In genomic region chr11:115087791-115088190, GRCh38 we compare ENCODE assay signal across 18 cellular contexts.
"Had no signal": no experiment of that assay in that cellular context is flagged by ENCODE, and none has a peak within 500 bp of the region (broad histone marks: within the 10 kb centered on the region; RNA-seq: fewer than 3 reads in every experiment).

No MANE protein-coding gene starts in this region.

- DNase-seq: effector CD4-positive, alpha-beta T cell; foreskin melanocyte; heart left ventricle; hippocampal formation; islet precursor cell; mammary epithelial cell; mucosa of descending colon; naive thymus-derived CD8-positive, alpha-beta T cell; posterior cingulate gyrus; sigmoid colon; stimulated activated naive CD4-positive, alpha-beta T cell; stomach; substantia nigra; transverse colon had no signal

- ATAC-seq: heart left ventricle; left lobe of liver; mucosa of descending colon; naive thymus-derived CD8-positive, alpha-beta T cell had no signal

- H3K4me1 Mint-ChIP-seq: naive thymus-derived CD8-positive, alpha-beta T cell had no signal

- H3K4me3 ChIP-seq: coronary artery, heart left ventricle, mucosa of descending colon, sigmoid colon, skin epidermis, stomach, thoracic aorta, transverse colon had no signal

- H3K36me3 ChIP-seq: heart left ventricle, sigmoid colon, stomach, thoracic aorta, transverse colon had no signal

- H3K27ac ChIP-seq: coronary artery, heart left ventricle, sigmoid colon, skin epidermis, stomach, thoracic aorta, transverse colon had no signal

- H3K27ac Mint-ChIP-seq: naive thymus-derived CD8-positive, alpha-beta T cell had no signal

- H3K9me3 ChIP-seq: heart left ventricle, mucosa of descending colon, sigmoid colon, stomach, thoracic aorta, transverse colon had no signal

- H3K4me1 ChIP-seq: sigmoid colon, stomach, transverse colon had no signal

- H3K27me3 ChIP-seq: transverse colon had no signal

- H3K36me3 Mint-ChIP-seq: naive thymus-derived CD8-positive, alpha-beta T cell had no signal
